Comparison of ENCODE assay signal across 8 cellular contexts in genomic region chr3:188270423-188270972, GRCh38.
DNase-seq lines count a peak whose midpoint lies in the region; ATAC-seq, FAIRE-seq and TF ChIP-seq lines count a peak whose summit lies in the region.

No MANE protein-coding gene starts in this region.

- H3K4me1 ChIP-seq in body of pancreas (peaks cover 35% of the 10 kb centered on the region), suprapubic skin (peaks cover 44% of the 10 kb centered on the region)

- H3K4me3 ChIP-seq in body of pancreas, result no peak overlapping the region
- no peak overlapping the region for H3K4me3 ChIP-seq in suprapubic skin

- CTCF ChIA-PET in activated CD4-positive, alpha-beta memory T cell treated with anti-CD3 and anti-CD28 coated beads for 36 hours (lab: Charles Lee), result no interaction called here
- CTCF ChIA-PET in activated CD4-positive, alpha-beta T cell treated with anti-CD3 and anti-CD28 coated beads for 36 hours (lab: Charles Lee), result interaction anchor here (0.6 kb wide), 1 partner anchor 12 kb away, joined by 3 read pairs; no protein-coding TSS in a partner anchor

- POLR2A ChIA-PET in activated CD4-positive, alpha-beta memory T cell treated with anti-CD3 and anti-CD28 coated beads for 36 hours (lab: Charles Lee), result no interaction called here
- POLR2A ChIA-PET in activated CD4-positive, alpha-beta T cell treated with anti-CD3 and anti-CD28 coated beads for 36 hours (lab: Charles Lee), result no interaction called here

- H3K36me3 ChIP-seq in body of pancreas (replicated peaks in 1 of 2; ENCODE audit: insufficient read depth in 1 of 2, low read depth in 2 of 2), result no peaks in the 10 kb centered on the region
- no peaks in the 10 kb centered on the region for H3K36me3 ChIP-seq in suprapubic skin

- no peak for FAIRE-seq in HTR-8/SVneo (lab: Jason Lieb, UNC)

- H3K36me3 Mint-ChIP-seq in activated CD4-positive, alpha-beta memory T cell treated with anti-CD3 and anti-CD28 coated beads for 36 hours, result peaks cover 1% of the 10 kb centered on the region
- H3K36me3 Mint-ChIP-seq in activated CD4-positive, alpha-beta T cell treated with anti-CD3 and anti-CD28 coated beads for 36 hours (ENCODE audit: low read depth), result peaks cover 8% of the 10 kb centered on the region

- peak; percentile 96 for TF ChIP-seq EP300 in suprapubic skin (IDR thresholded peaks at IDR 0.05)

- peak; percentile 56 for DNase-seq in HTR-8/SVneo (ENCODE audit: insufficient read length, low spot score)
- peak in 2 of 4 donors; percentile 35 to 47 for DNase-seq in body of pancreas
- peak; percentile 87 for DNase-seq in kidney glomerular epithelial cell (lab: John Stamatoyannopoulos, UW)
- DNase-seq in suprapubic skin (ENCODE audit: low spot score in 2 of 2), result no peak
- DNase-seq in activated CD4-positive, alpha-beta memory T cell treated with anti-CD3 and anti-CD28 coated beads for 36 hours, result no peak
- no peak for DNase-seq in activated CD4-positive, alpha-beta T cell treated with anti-CD3 and anti-CD28 coated beads for 36 hours

- H3K27ac Mint-ChIP-seq in activated CD4-positive, alpha-beta memory T cell treated with anti-CD3 and anti-CD28 coated beads for 36 hours, result no peak overlapping the region
- H3K27ac Mint-ChIP-seq in activated CD4-positive, alpha-beta T cell treated with anti-CD3 and anti-CD28 coated beads for 36 hours, result no peak overlapping the region

- ATAC-seq in body of pancreas, result peak; percentile 37
- no peak for ATAC-seq in HG02610 (IDR thresholded peaks at IDR 0.05; ENCODE audit: unreplicated experiment)
- no peak for ATAC-seq in activated CD4-positive, alpha-beta T cell treated with anti-CD3 and anti-CD28 coated beads for 36 hours
- ATAC-seq in HG02623 (IDR thresholded peaks at IDR 0.05; ENCODE audit: unreplicated experiment), result no peak

- intact Hi-C loops in body of pancreas (cut with DNase I), result no loop called here
- intact Hi-C loops in activated CD4-positive, alpha-beta memory T cell treated with anti-CD3 and anti-CD28 coated beads for 36 hours (cut with micrococcal nuclease), result no loop called here
- intact Hi-C loops in activated CD4-positive, alpha-beta T cell treated with anti-CD3 and anti-CD28 coated beads for 36 hours (cut with DNase I, micrococcal nuclease), result no loop called here

- H3K9me3 Mint-ChIP-seq in activated CD4-positive, alpha-beta memory T cell treated with anti-CD3 and anti-CD28 coated beads for 36 hours, result no peaks in the 10 kb centered on the region
- H3K9me3 Mint-ChIP-seq in activated CD4-positive, alpha-beta T cell treated with anti-CD3 and anti-CD28 coated beads for 36 hours (ENCODE audit: low read depth), result no peaks in the 10 kb centered on the region

- TF ChIP-seq POLR2A in body of pancreas (IDR thresholded peaks at IDR 0.05) (no peak), suprapubic skin (IDR thresholded peaks at IDR 0.05) (no peak)

- peak overlapping the region in 2 of 4 donors; percentile 6 to 8 for H3K27ac ChIP-seq in body of pancreas
- H3K27ac ChIP-seq in suprapubic skin, result peak overlapping the region; percentile 61

- peaks cover 34% of the 10 kb centered on the region for H3K4me1 Mint-ChIP-seq in activated CD4-positive, alpha-beta memory T cell treated with anti-CD3 and anti-CD28 coated beads for 36 hours (ENCODE audit: low read depth)
- peaks cover 24% of the 10 kb centered on the region for H3K4me1 Mint-ChIP-seq in activated CD4-positive, alpha-beta T cell treated with anti-CD3 and anti-CD28 coated beads for 36 hours

- no peak overlapping the region for H3K4me3 Mint-ChIP-seq in activated CD4-positive, alpha-beta memory T cell treated with anti-CD3 and anti-CD28 coated beads for 36 hours
- H3K4me3 Mint-ChIP-seq in activated CD4-positive, alpha-beta T cell treated with anti-CD3 and anti-CD28 coated beads for 36 hours, result no peak overlapping the region

- TF ChIP-seq CTCF in body of pancreas (IDR thresholded peaks at IDR 0.05), result no peak
- no peak for TF ChIP-seq CTCF in suprapubic skin (IDR thresholded peaks at IDR 0.05)

- no peaks in the 10 kb centered on the region for H3K27me3 Mint-ChIP-seq in activated CD4-positive, alpha-beta memory T cell treated with anti-CD3 and anti-CD28 coated beads for 36 hours
- no peaks in the 10 kb centered on the region for H3K27me3 Mint-ChIP-seq in activated CD4-positive, alpha-beta T cell treated with anti-CD3 and anti-CD28 coated beads for 36 hours

- H3K9me3 ChIP-seq in body of pancreas (no peaks in the 10 kb centered on the region), suprapubic skin (no peaks in the 10 kb centered on the region)

- H3K27me3 ChIP-seq in body of pancreas, result no peaks in the 10 kb centered on the region
- H3K27me3 ChIP-seq in suprapubic skin, result no peaks in the 10 kb centered on the region

- WGBS in body of pancreas, 2 donors, result 59 to 63% methylated on average over 3 of the region's 3 CpGs
- 40% methylated on average over 3 of the region's 3 CpGs for WGBS in suprapubic skin

Comparison
In these comparisons a context has a peak if more than half of its experiments do, and no peak if none do; other contexts are left out.
1. DNase-seq: peak in HTR-8/SVneo (single experiment) and kidney glomerular epithelial cell (single experiment); none in suprapubic skin (0 of 2), activated CD4-positive, alpha-beta memory T cell treated with anti-CD3 and anti-CD28 coated beads for 36 hours (single experiment) and activated CD4-positive, alpha-beta T cell treated with anti-CD3 and anti-CD28 coated beads for 36 hours (single experiment).